9 cellular contexts compared by ENCODE assay signal in genomic region chr15:46312133-46312740, GRCh38.
DNase-seq lines count a peak whose midpoint lies in the region; ATAC-seq, FAIRE-seq and TF ChIP-seq lines count a peak whose summit lies in the region.
"Had no signal": no experiment of that assay in that cellular context is flagged by ENCODE, and none has a peak within 500 bp of the region (broad histone marks: within the 10 kb centered on the region; RNA-seq: fewer than 3 reads in every experiment).

No MANE protein-coding gene starts in this region.

- no peaks in the 10 kb centered on the region for H4K20me1 ChIP-seq in GM23248 (ENCODE audit: insufficient read depth)

- peak; percentile 80 to 91 (median 83) for TF ChIP-seq CTCF in pancreas (IDR thresholded peaks at IDR 0.05)

- no peaks in the 10 kb centered on the region for H3K79me2 ChIP-seq in GM23248 (ENCODE audit: insufficient read depth)

- intact Hi-C loops in pancreas (cut with DNase I), result no loop called here

- H3K4me3 ChIP-seq in GM23248, result no peak overlapping the region
- H3K4me3 ChIP-seq in pancreas, result no peak overlapping the region

- DNase-seq in GM03348 (ENCODE audit: low spot score), result peak; percentile 72
- DNase-seq in GM23248, result peak; percentile 65
- DNase-seq in LHCN-M2 (ENCODE audit: low read depth), result peak; percentile 7
- peak; percentile 54 for DNase-seq in RKO (ENCODE audit: low spot score)
- peak; percentile 9 for DNase-seq in activated effector memory CD4-positive, alpha-beta T cell treated with Interleukin-2 at 50 U/mL for 16 hours
- DNase-seq in glomerular endothelial cell (ENCODE audit: extremely low read depth, low read depth, low spot score), result peak; percentile 34
- peak; percentile 51 to 80 (median 70) for DNase-seq in pancreas
- DNase-seq in cortex of kidney (lab: John Stamatoyannopoulos, UW), result no peak

- no peaks in the 10 kb centered on the region for H3K9me2 ChIP-seq in GM23248 (ENCODE audit: insufficient read depth)

- in situ Hi-C loops in GM23248 (cut with MboI), result no loop called here

- H3K36me3 ChIP-seq in GM23248 (ENCODE audit: low read depth) (no peaks in the 10 kb centered on the region), pancreas (no peaks in the 10 kb centered on the region)

- no peak overlapping the region for H3K9ac ChIP-seq in GM23248

- FAIRE-seq in pancreas (lab: Jason Lieb, UNC), result peak; percentile 84

- H3K27me3 ChIP-seq in GM23248 (replicated peaks; ENCODE audit: insufficient read depth) (no peaks in the 10 kb centered on the region), pancreas (no peaks in the 10 kb centered on the region)

- no peak overlapping the region for H3K4me2 ChIP-seq in GM23248 (ENCODE audit: unreplicated experiment)

- H2AFZ ChIP-seq in GM23248, result no peak overlapping the region

- no peaks in the 10 kb centered on the region for H3F3A ChIP-seq in GM23248 (ENCODE audit: insufficient read depth)

- H3K4me1 ChIP-seq in GM23248 (ENCODE audit: insufficient read depth), result no peaks in the 10 kb centered on the region
- peaks cover 0 to 5% (median 3%) of the 10 kb centered on the region in 3 donors for H3K4me1 ChIP-seq in pancreas

- no peak overlapping the region for H3K27ac ChIP-seq in GM23248
- no peak overlapping the region for H3K27ac ChIP-seq in pancreas
- H3K27ac ChIP-seq: epithelial cell of prostate had no signal

- peak; percentile 91 to 99 (median 96) for ATAC-seq in pancreas

- 0 to 2% methylated on average over 2 of the region's 2 CpGs for WGBS in GM23248 (ENCODE audit: low coverage in 1 of 2, low lambda C conversion rate in 2 of 2, missing lambda C conversion rate in 2 of 2), 2 experiments
- WGBS in pancreas, 2 donors, result 12 to 17% methylated on average over 2 of the region's 2 CpGs

- no peaks in the 10 kb centered on the region for H3K9me3 ChIP-seq in GM23248 (ENCODE audit: low read depth)
- H3K9me3 ChIP-seq in pancreas, result no peaks in the 10 kb centered on the region
